Comparison of ENCODE assay signal across 1 cellular context in the genomic region with DNA sequence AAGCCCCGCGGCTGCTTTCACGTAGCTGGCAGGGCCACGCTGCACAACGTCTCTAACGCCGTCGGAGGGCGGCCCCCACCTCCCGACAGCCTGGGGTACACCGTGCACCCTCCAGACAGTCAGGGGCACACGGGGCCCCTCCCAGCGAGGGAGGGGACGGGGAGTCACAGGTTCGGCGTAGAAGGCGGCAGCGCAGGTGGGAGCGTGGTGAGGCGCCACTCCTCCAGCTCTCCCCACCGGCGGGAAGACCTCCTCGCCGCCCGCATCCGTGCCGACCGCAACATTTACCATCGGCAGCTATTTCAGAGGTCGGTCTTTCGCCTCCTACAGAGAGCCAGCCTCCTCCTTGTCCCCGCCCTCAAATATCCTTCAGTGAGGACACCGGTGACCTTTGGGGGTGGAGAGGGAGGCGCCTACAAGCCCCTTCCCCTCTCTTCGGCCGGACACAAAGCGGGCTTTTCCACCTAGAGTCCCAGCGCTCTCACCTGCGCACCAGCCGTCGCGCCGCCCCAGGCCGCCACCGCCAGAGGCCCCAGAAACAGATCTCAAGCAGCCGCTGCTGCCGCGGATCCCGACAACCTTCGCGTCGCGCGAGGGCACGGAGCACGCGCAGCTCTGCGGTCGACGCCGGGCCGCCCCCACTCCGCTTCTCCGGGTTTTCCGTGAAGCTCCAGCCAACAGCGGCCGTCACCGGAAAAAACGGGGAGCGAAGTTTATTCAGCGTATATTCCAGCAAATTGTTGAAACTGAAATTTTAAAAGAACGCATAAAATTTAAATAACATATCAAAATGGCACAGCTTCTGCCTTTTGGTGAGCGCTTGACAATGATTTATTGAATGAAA.
TF ChIP-seq lines count a peak whose summit lies in the region.

A gene (minus strand): TSS at position 600 of the 844 bp plus-strand sequence. CDS start 20,708 bp downstream, outside the sequence.

TF ChIP-seq in HepG2, 621 proteins besides CTCF, POLR2A, EP300 and RAD21 (continued from another document and continues in another):
- TF ChIP-seq, protein P1, sequence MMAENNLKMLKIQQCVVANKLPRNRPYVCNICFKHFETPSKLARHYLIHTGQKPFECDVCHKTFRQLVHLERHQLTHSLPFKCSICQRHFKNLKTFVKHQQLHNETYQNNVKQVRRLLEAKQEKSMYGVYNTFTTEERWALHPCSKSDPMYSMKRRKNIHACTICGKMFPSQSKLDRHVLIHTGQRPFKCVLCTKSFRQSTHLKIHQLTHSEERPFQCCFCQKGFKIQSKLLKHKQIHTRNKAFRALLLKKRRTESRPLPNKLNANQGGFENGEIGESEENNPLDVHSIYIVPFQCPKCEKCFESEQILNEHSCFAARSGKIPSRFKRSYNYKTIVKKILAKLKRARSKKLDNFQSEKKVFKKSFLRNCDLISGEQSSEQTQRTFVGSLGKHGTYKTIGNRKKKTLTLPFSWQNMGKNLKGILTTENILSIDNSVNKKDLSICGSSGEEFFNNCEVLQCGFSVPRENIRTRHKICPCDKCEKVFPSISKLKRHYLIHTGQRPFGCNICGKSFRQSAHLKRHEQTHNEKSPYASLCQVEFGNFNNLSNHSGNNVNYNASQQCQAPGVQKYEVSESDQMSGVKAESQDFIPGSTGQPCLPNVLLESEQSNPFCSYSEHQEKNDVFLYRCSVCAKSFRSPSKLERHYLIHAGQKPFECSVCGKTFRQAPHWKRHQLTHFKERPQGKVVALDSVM (CRISPR knock-in tag; IDR thresholded peaks at IDR 0.05) = 0 out of 2 replicates have a peak, but pooled peaks have one; percentile 45
- TF ChIP-seq EZH2 (conservative IDR thresholded peaks at IDR 0.05; ENCODE audit: low read depth, low read length) = no peak
- TF ChIP-seq MTF1 (CRISPR knock-in tag; IDR thresholded peaks at IDR 0.05) = peak; percentile 76; the same call in 1 of the 2 replicates
- TF ChIP-seq, protein P2, sequence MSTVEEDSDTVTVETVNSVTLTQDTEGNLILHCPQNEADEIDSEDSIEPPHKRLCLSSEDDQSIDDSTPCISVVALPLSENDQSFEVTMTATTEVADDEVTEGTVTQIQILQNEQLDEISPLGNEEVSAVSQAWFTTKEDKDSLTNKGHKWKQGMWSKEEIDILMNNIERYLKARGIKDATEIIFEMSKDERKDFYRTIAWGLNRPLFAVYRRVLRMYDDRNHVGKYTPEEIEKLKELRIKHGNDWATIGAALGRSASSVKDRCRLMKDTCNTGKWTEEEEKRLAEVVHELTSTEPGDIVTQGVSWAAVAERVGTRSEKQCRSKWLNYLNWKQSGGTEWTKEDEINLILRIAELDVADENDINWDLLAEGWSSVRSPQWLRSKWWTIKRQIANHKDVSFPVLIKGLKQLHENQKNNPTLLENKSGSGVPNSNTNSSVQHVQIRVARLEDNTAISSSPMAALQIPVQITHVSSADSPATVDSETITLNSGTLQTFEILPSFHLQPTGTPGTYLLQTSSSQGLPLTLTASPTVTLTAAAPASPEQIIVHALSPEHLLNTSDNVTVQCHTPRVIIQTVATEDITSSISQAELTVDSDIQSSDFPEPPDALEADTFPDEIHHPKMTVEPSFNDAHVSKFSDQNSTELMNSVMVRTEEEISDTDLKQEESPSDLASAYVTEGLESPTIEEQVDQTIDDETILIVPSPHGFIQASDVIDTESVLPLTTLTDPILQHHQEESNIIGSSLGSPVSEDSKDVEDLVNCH (CRISPR knock-in tag; IDR thresholded peaks at IDR 0.05) = no peak
- TF ChIP-seq NAIF1 (CRISPR knock-in tag; IDR thresholded peaks at IDR 0.05; ENCODE audit: borderline replicate concordance) = no peak
- no peak for TF ChIP-seq CCAR2 (optimal IDR thresholded peaks at IDR 0.05; ENCODE audit: low read depth, low read length)
- no peak for TF ChIP-seq SOX6 (IDR thresholded peaks at IDR 0.05)
- TF ChIP-seq SOX6 (CRISPR knock-in tag; IDR thresholded peaks at IDR 0.05) = peak; percentile 69; the same call in 1 of the 2 replicates
- TF ChIP-seq KLF15 (CRISPR knock-in tag; IDR thresholded peaks at IDR 0.05; ENCODE audit: borderline replicate concordance) = peak; percentile 86
- peak; percentile 7; the same call in 1 of the 2 replicates for TF ChIP-seq SRF (IDR thresholded peaks at IDR 0.05; ENCODE audit: low read depth, low read length)
- peak; percentile 89 for TF ChIP-seq SP2 (CRISPR knock-in tag; IDR thresholded peaks at IDR 0.05)
- TF ChIP-seq NCOA5 (CRISPR knock-in tag; IDR thresholded peaks at IDR 0.05) = no peak
- no peak; the same call in 1 of the 2 replicates for TF ChIP-seq ZSCAN22 (CRISPR knock-in tag; IDR thresholded peaks at IDR 0.05)
- TF ChIP-seq SIN3B (IDR thresholded peaks at IDR 0.05; ENCODE audit: low read length) = peak; percentile 73
- no peak for TF ChIP-seq ZNF207 (IDR thresholded peaks at IDR 0.05; ENCODE audit: borderline replicate concordance)
- no peak for TF ChIP-seq NCOA2 (CRISPR knock-in tag; IDR thresholded peaks at IDR 0.05)
- no peak for TF ChIP-seq HOXA7 (CRISPR knock-in tag; IDR thresholded peaks at IDR 0.05)
- TF ChIP-seq MTA3 (CRISPR knock-in tag; IDR thresholded peaks at IDR 0.05) = no peak
- TF ChIP-seq ZNF292 (CRISPR knock-in tag; IDR thresholded peaks at IDR 0.05; ENCODE audit: borderline replicate concordance, low read depth) = peak; percentile 71
- TF ChIP-seq SPEN (CRISPR knock-in tag; IDR thresholded peaks at IDR 0.05; ENCODE audit: low read depth) = peak; percentile 90
- TF ChIP-seq, protein P3, sequence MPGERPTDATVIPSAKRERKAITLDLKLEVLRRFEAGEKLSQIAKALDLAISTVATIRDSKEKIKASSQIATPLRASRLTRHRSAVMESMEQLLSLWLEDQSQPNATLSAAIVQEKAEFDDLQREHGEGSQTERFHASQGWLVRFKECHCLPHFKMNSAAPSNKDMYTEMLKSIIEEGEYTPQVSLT (CRISPR knock-in tag; IDR thresholded peaks at IDR 0.05; ENCODE audit: borderline replicate concordance, low read depth) = no peak
- peak; percentile 96 for TF ChIP-seq TBX2 (CRISPR knock-in tag; IDR thresholded peaks at IDR 0.05; ENCODE audit: borderline replicate concordance)
- TF ChIP-seq SRY (CRISPR knock-in tag; IDR thresholded peaks at IDR 0.05) = peak; percentile 97
- peak; percentile 84 for TF ChIP-seq HIVEP1 (CRISPR knock-in tag; IDR thresholded peaks at IDR 0.05)
- TF ChIP-seq KAT8 (CRISPR knock-in tag; IDR thresholded peaks at IDR 0.05) = peak; percentile 92
- TF ChIP-seq NR2C2 (CRISPR knock-in tag; IDR thresholded peaks at IDR 0.05; ENCODE audit: borderline replicate concordance) = peak; percentile 96
- no peak for TF ChIP-seq CBX2 (IDR thresholded peaks at IDR 0.05; ENCODE audit: low read depth, low read length)
- 0 out of 2 replicates have a peak, but pooled peaks have one; percentile 18 for TF ChIP-seq CBX2 (CRISPR knock-in tag; IDR thresholded peaks at IDR 0.05; ENCODE audit: low read depth)
- peak; percentile 30; the same call in 1 of the 2 replicates for TF ChIP-seq RBAK (CRISPR knock-in tag; IDR thresholded peaks at IDR 0.05)
- 0 out of 2 replicates have a peak, but pooled peaks have one; percentile 48 for TF ChIP-seq ZNF354B (CRISPR knock-in tag; IDR thresholded peaks at IDR 0.05)
- peak; percentile 39; the same call in 1 of the 2 replicates for TF ChIP-seq TP53 (CRISPR knock-in tag; conservative IDR thresholded peaks at IDR 0.05)
- peak; percentile 94; the same call in 1 of the 2 replicates for TF ChIP-seq ZSCAN9 (CRISPR knock-in tag; IDR thresholded peaks at IDR 0.05; ENCODE audit: borderline replicate concordance)
- peak; percentile 61; the same call in 1 of the 2 replicates for TF ChIP-seq ZBTB3 (CRISPR knock-in tag; IDR thresholded peaks at IDR 0.05; ENCODE audit: borderline replicate concordance, low read depth)
- no peak; the same call in 1 of the 2 replicates for TF ChIP-seq KDM4B (CRISPR knock-in tag; IDR thresholded peaks at IDR 0.05)
- peak; percentile 43 for TF ChIP-seq ZNF782 (CRISPR knock-in tag; IDR thresholded peaks at IDR 0.05; ENCODE audit: borderline replicate concordance)
- TF ChIP-seq NONO (IDR thresholded peaks at IDR 0.05) = no peak
- TF ChIP-seq NONO (CRISPR knock-in tag; conservative IDR thresholded peaks at IDR 0.05) = peak; percentile 96
- peak; percentile 82; the same call in 1 of the 2 replicates for TF ChIP-seq ZNF264 (CRISPR knock-in tag; IDR thresholded peaks at IDR 0.05)
- TF ChIP-seq SNAI1 (CRISPR knock-in tag; IDR thresholded peaks at IDR 0.05; ENCODE audit: borderline replicate concordance) = peak; percentile 87
- TF ChIP-seq, protein P4, sequence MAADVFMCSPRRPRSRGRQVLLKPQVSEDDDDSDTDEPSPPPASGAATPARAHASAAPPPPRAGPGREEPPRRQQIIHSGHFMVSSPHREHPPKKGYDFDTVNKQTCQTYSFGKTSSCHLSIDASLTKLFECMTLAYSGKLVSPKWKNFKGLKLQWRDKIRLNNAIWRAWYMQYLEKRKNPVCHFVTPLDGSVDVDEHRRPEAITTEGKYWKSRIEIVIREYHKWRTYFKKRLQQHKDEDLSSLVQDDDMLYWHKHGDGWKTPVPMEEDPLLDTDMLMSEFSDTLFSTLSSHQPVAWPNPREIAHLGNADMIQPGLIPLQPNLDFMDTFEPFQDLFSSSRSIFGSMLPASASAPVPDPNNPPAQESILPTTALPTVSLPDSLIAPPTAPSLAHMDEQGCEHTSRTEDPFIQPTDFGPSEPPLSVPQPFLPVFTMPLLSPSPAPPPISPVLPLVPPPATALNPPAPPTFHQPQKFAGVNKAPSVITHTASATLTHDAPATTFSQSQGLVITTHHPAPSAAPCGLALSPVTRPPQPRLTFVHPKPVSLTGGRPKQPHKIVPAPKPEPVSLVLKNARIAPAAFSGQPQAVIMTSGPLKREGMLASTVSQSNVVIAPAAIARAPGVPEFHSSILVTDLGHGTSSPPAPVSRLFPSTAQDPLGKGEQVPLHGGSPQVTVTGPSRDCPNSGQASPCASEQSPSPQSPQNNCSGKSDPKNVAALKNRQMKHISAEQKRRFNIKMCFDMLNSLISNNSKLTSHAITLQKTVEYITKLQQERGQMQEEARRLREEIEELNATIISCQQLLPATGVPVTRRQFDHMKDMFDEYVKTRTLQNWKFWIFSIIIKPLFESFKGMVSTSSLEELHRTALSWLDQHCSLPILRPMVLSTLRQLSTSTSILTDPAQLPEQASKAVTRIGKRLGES (CRISPR knock-in tag; IDR thresholded peaks at IDR 0.05; ENCODE audit: borderline replicate concordance) = peak; percentile 78
- TF ChIP-seq WIZ (CRISPR knock-in tag; IDR thresholded peaks at IDR 0.05) = no peak
- TF ChIP-seq, protein P5, sequence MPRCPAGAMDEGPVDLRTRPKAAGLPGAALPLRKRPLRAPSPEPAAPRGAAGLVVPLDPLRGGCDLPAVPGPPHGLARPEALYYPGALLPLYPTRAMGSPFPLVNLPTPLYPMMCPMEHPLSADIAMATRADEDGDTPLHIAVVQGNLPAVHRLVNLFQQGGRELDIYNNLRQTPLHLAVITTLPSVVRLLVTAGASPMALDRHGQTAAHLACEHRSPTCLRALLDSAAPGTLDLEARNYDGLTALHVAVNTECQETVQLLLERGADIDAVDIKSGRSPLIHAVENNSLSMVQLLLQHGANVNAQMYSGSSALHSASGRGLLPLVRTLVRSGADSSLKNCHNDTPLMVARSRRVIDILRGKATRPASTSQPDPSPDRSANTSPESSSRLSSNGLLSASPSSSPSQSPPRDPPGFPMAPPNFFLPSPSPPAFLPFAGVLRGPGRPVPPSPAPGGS (CRISPR knock-in tag; IDR thresholded peaks at IDR 0.05) = 0 out of 2 replicates have a peak, but pooled peaks have one; percentile 84
- 0 out of 2 replicates have a peak, but pooled peaks have one; percentile 31 for TF ChIP-seq NFE2 (CRISPR knock-in tag; IDR thresholded peaks at IDR 0.05)
- TF ChIP-seq SRSF9 (IDR thresholded peaks at IDR 0.05; ENCODE audit: borderline replicate concordance, insufficient read depth, low read depth, low read length, poor library complexity, severe bottlenecking) = no peak
- TF ChIP-seq ZFP90 (CRISPR knock-in tag; IDR thresholded peaks at IDR 0.05; ENCODE audit: borderline replicate concordance) = peak; percentile 92
- peak; percentile 88; the same call in 1 of the 2 replicates for TF ChIP-seq GPN1 (CRISPR knock-in tag; IDR thresholded peaks at IDR 0.05; ENCODE audit: borderline replicate concordance)
- no peak for TF ChIP-seq ATRX (CRISPR knock-in tag; IDR thresholded peaks at IDR 0.05; ENCODE audit: borderline replicate concordance)
- TF ChIP-seq, protein P6, sequence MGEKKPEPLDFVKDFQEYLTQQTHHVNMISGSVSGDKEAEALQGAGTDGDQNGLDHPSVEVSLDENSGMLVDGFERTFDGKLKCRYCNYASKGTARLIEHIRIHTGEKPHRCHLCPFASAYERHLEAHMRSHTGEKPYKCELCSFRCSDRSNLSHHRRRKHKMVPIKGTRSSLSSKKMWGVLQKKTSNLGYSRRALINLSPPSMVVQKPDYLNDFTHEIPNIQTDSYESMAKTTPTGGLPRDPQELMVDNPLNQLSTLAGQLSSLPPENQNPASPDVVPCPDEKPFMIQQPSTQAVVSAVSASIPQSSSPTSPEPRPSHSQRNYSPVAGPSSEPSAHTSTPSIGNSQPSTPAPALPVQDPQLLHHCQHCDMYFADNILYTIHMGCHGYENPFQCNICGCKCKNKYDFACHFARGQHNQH (CRISPR knock-in tag; IDR thresholded peaks at IDR 0.05) = peak; percentile 68; the same call in 1 of the 2 replicates
- TF ChIP-seq ZNF792 (CRISPR knock-in tag; IDR thresholded peaks at IDR 0.05) = no peak; the same call in 1 of the 2 replicates
- TF ChIP-seq, protein P7, sequence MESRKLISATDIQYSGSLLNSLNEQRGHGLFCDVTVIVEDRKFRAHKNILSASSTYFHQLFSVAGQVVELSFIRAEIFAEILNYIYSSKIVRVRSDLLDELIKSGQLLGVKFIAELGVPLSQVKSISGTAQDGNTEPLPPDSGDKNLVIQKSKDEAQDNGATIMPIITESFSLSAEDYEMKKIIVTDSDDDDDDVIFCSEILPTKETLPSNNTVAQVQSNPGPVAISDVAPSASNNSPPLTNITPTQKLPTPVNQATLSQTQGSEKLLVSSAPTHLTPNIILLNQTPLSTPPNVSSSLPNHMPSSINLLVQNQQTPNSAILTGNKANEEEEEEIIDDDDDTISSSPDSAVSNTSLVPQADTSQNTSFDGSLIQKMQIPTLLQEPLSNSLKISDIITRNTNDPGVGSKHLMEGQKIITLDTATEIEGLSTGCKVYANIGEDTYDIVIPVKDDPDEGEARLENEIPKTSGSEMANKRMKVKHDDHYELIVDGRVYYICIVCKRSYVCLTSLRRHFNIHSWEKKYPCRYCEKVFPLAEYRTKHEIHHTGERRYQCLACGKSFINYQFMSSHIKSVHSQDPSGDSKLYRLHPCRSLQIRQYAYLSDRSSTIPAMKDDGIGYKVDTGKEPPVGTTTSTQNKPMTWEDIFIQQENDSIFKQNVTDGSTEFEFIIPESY (CRISPR knock-in tag; IDR thresholded peaks at IDR 0.05) = peak; percentile 56; the same call in 1 of the 2 replicates
- TF ChIP-seq, protein P8, sequence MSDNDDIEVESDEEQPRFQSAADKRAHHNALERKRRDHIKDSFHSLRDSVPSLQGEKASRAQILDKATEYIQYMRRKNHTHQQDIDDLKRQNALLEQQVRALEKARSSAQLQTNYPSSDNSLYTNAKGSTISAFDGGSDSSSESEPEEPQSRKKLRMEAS (IDR thresholded peaks at IDR 0.05) = peak; percentile 96
- TF ChIP-seq GTF2F1 (IDR thresholded peaks at IDR 0.05; ENCODE audit: low read length) = peak; percentile 83
- TF ChIP-seq ZNF326 (CRISPR knock-in tag; IDR thresholded peaks at IDR 0.05; ENCODE audit: borderline replicate concordance) = no peak
- no peak for TF ChIP-seq ZNF33A (CRISPR knock-in tag; IDR thresholded peaks at IDR 0.05; ENCODE audit: borderline replicate concordance)
